22 cellular contexts compared by ENCODE assay signal in the genomic region with DNA sequence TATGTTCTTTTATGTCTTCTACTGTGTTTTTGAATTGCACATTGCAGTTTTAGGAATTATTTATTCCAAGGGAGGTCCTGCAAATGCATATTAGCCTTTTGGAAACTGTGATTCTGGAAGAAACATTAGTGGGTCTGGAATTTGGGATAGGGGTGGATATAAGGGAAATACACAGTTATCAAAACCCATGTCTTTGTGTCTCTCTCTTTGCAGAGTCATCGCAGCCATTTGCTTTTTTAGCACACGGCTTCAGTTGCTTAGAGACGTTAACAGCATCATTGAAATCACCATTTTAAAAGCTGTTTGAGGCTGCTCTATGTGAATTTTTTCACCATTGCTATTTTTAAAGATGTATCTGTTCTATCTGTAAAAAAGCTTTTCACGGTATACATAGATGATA. TPM values are rescaled to one million over a fixed set of nuclear protein-coding genes. Genes with fewer than 3 reads are reported as not detected.
A peak's percentile ranks its signal among the peaks of the same experiment; 100 is the strongest.
DNase-seq lines count a peak whose midpoint lies in the region; ATAC-seq and TF ChIP-seq lines count a peak whose summit lies in the region.
"Had no signal": no experiment of that assay in that cellular context is flagged by ENCODE, and none has a peak within 500 bp of the region (broad histone marks: within the 10 kb centered on the region; RNA-seq: fewer than 3 reads in every experiment).

No MANE protein-coding gene starts in this region.

- H3F3A ChIP-seq in GM23248 (ENCODE audit: insufficient read depth) (peaks cover 52% of the 10 kb centered on the region), PC-3 (ENCODE audit: low read length, unreplicated experiment) (peaks cover 4% of the 10 kb centered on the region)

- DNase-seq in GM23248, result no peak
- DNase-seq in PC-3, result no peak
- peak in 1 of 10 donors; percentile 35 for DNase-seq in dorsolateral prefrontal cortex
- DNase-seq in putamen (ENCODE audit: low spot score), result peak; percentile 21
- no peak for DNase-seq in CD1c-positive myeloid dendritic cell (ENCODE audit: extremely low spot score)
- DNase-seq: activated CD4-positive, alpha-beta memory T cell treated with anti-CD3 and anti-CD28 coated beads for 36 hours; activated T-cell treated with anti-CD3 and anti-CD28 coated beads, Interleukin-2, amount 50 U/mL, for 72 hours; BE2C; effector CD4-positive, alpha-beta T cell; esophagus squamous epithelium; immature natural killer cell; KG1; NCI-H1105 treated with DMSO at 0.1 percent for 48 hours; NCI-H2171 treated with DMSO at 0.1 percent for 48 hours; NCI-H82; Peyer's patch; stimulated activated CD4-positive, alpha-beta T cell treated with anti-CD3 and anti-CD28 coated beads, Interleukin-2, amount 100 ng/mL, for 24 hours had no signal

- 78 to 84% methylated on average over 4 of the region's 4 CpGs for WGBS in GM23248 (ENCODE audit: low coverage in 1 of 2, low lambda C conversion rate in 2 of 2, missing lambda C conversion rate in 2 of 2), 2 experiments

- no peaks in the 10 kb centered on the region for H3K9me3 ChIP-seq in GM23248 (ENCODE audit: low read depth)
- H3K9me3 ChIP-seq in PC-3 (ENCODE audit: low read length), result no peaks in the 10 kb centered on the region
- H3K9me3 ChIP-seq: BE2C, esophagus squamous epithelium, Peyer's patch had no signal

- H3K4me2 ChIP-seq in GM23248 (ENCODE audit: unreplicated experiment) (peak overlapping the region; percentile 66), PC-3 (ENCODE audit: low read length) (0 out of 2 replicates have a peak overlapping the region, but pooled peaks have one; percentile 44)

- H3K4me3 ChIP-seq in GM23248, result no peak overlapping the region
- no peak overlapping the region for H3K4me3 ChIP-seq in PC-3 (ENCODE audit: low read length)
- no peak overlapping the region for H3K4me3 ChIP-seq in dorsolateral prefrontal cortex
- H3K4me3 ChIP-seq: esophagus squamous epithelium, Peyer's patch had no signal

- H3K4me1 ChIP-seq in GM23248 (ENCODE audit: insufficient read depth), result peaks cover 47% of the 10 kb centered on the region
- H3K4me1 ChIP-seq in PC-3 (ENCODE audit: insufficient read depth, low read length), result peaks cover 33% of the 10 kb centered on the region
- H3K4me1 ChIP-seq: BE2C, esophagus squamous epithelium had no signal

- CTCF ChIA-PET in PC-3 (lab: Charles Lee), result no interaction called here

- no peaks in the 10 kb centered on the region; the same call in 1 of the 2 replicates for H3K9me2 ChIP-seq in GM23248 (ENCODE audit: insufficient read depth)
- H3K9me2 ChIP-seq in PC-3 (replicated peaks; ENCODE audit: low read length), result no peaks in the 10 kb centered on the region

- in situ Hi-C loops in GM23248 (cut with MboI), result no loop called here

- TF ChIP-seq CTCF in PC-3 (conservative IDR thresholded peaks at IDR 0.05; ENCODE audit: low read depth, low read length) (no peak), dorsolateral prefrontal cortex (IDR thresholded peaks at IDR 0.05 in 54 of 56, conservative IDR thresholded peaks at IDR 0.05 in 2 of 56; ENCODE audit: low read depth in 1 of 56, partially characterized antibody in 56 of 56) (no peak)

- H3K36me3 ChIP-seq in GM23248 (ENCODE audit: low read depth) (peaks cover 15% of the 10 kb centered on the region), PC-3 (ENCODE audit: low read depth, low read length) (no peaks in the 10 kb centered on the region)
- H3K36me3 ChIP-seq: BE2C had no signal

- POLR2A ChIA-PET in PC-3 (lab: Charles Lee; ENCODE audit: unreplicated experiment), result no interaction called here

- intact Hi-C loops in PC-3 (cut with micrococcal nuclease) (loop anchor here (5.0 to 10.0 kb wide), 2 partner anchors 55 to 73 kb away; a partner anchor contains a TSS), dorsolateral prefrontal cortex (cut with DNase I) (no loop called here)

- no peaks in the 10 kb centered on the region for H3K27me3 ChIP-seq in GM23248 (replicated peaks; ENCODE audit: insufficient read depth)
- H3K27me3 ChIP-seq in PC-3 (ENCODE audit: low read length), result no peaks in the 10 kb centered on the region
- no peaks in the 10 kb centered on the region for H3K27me3 ChIP-seq in dorsolateral prefrontal cortex
- H3K27me3 ChIP-seq: BE2C, esophagus squamous epithelium, Peyer's patch had no signal

- H4K20me1 ChIP-seq in GM23248 (ENCODE audit: insufficient read depth) (no peaks in the 10 kb centered on the region), PC-3 (ENCODE audit: low read length) (no peaks in the 10 kb centered on the region)

- H3K27ac ChIP-seq in GM23248 (peak overlapping the region; percentile 66), PC-3 (ENCODE audit: low read length) (peak overlapping the region; percentile 48), dorsolateral prefrontal cortex (peak overlapping the region; percentile 5 to 92 (median 79))
- H3K27ac ChIP-seq: esophagus squamous epithelium, HL-60, Peyer's patch had no signal

- H3K9ac ChIP-seq in GM23248 (0 out of 2 replicates have a peak overlapping the region, but pooled peaks have one; percentile 8), PC-3 (ENCODE audit: low read length) (no peak overlapping the region)

- H2AFZ ChIP-seq in GM23248, result no peak overlapping the region
- H2AFZ ChIP-seq in PC-3 (ENCODE audit: low read length), result no peak overlapping the region

- no peaks in the 10 kb centered on the region; the same call in 1 of the 2 replicates for H3K79me2 ChIP-seq in GM23248 (ENCODE audit: insufficient read depth)
- H3K79me2 ChIP-seq in PC-3 (ENCODE audit: low read length), result no peaks in the 10 kb centered on the region

- no peak for ATAC-seq in PC-3
- ATAC-seq in GM18909 (IDR thresholded peaks at IDR 0.05; ENCODE audit: poor library complexity, unreplicated experiment), result no peak
- ATAC-seq in HG03135 (IDR thresholded peaks at IDR 0.05; ENCODE audit: unreplicated experiment), result no peak
- ATAC-seq: activated T-cell treated with anti-CD3 and anti-CD28 coated beads, Interleukin-2, amount 50 U/mL, for 72 hours had no signal

- BruUV-seq in PC-3 (replicated peaks; lab: Mats Ljungman, UMichigan), result no TSS peak

RNA-seq across cellular contexts. Expression of a gene that starts 47.3 kb away (rescaled TPM):
- not detected in 2 replicates for total RNA-seq in GM23248 (2014; rRNA removed; shearing (Covaris generic))
- polyA plus RNA-seq in GM23248 (2016; fragmentation: Nextera tagmentation; extraction: Ambion mirVana), result 0.25 TPM in 1 of 2 replicates, not detected in the other
- total RNA-seq in PC-3 (2014; rRNA removed) (not detected in 2 replicates), dorsolateral prefrontal cortex (100 to 1,000 TPM in 68 of 120 experiments, 10 to 100 TPM in 52; 33.8 to 177 (median 105) TPM)
- total RNA-seq: bronchial epithelial cell, H4, Peyer's patch had no signal

Comparison
In these comparisons a context has a peak if more than half of its experiments do, and no peak if none do; other contexts are left out.
1. RNA of a gene that starts 47.3 kb away (total RNA-seq): 33.8 to 177 TPM in dorsolateral prefrontal cortex; not detected in GM23248 and not detected in PC-3; every median in the first group is over 10 times any median in the second.
2. Peak in every context shown above with its lines, with median percentiles within 50 percentile points of each other: H3K27ac ChIP-seq.